ENCODE assay signal across 11 cellular contexts in the genomic region with DNA sequence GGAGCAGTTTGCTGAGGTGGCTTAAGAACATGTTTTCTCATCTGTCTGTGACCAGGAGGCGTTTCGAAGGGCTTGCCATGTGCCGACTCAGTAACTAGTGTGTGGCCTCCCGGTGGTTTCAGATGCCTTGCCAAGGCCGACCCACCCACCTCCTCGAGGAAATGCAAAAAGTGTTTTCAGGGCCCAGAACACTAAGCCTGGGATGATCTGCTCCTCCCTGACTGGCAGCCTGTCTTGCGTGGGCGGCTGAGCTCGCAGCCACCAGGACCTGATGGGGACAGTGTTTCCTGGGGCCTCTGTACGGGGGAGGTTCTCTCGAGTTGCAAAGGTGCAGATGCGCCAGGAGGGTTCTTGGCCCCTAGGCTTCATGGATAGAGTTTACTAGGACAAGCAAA.
DNase-seq lines count a peak whose midpoint lies in the region; ATAC-seq and TF ChIP-seq lines count a peak whose summit lies in the region.
"Had no signal": no experiment of that assay in that cellular context is flagged by ENCODE, and none has a peak within 500 bp of the region (broad histone marks: within the 10 kb centered on the region; RNA-seq: fewer than 3 reads in every experiment).

No MANE protein-coding gene starts in this region.

- POLR2A ChIA-PET in GM10248 (lab: Yijun Ruan, JAX), result no interaction called here

- TF ChIP-seq CTCF in heart right ventricle (IDR thresholded peaks at IDR 0.05), result no peak
- no peak for TF ChIP-seq CTCF in left ventricle myocardium inferior (IDR thresholded peaks at IDR 0.05; ENCODE audit: borderline replicate concordance)
- no peak for TF ChIP-seq CTCF in GM10248 (IDR thresholded peaks at IDR 0.05; ENCODE audit: control extremely low read depth, extremely low read depth, low read depth, missing control alignments)

- CTCF ChIA-PET in GM10248 (lab: Yijun Ruan, JAX), result interaction anchor here (1.5 kb wide), 1 partner anchor 16 kb away, joined by 3 read pairs; no protein-coding TSS in a partner anchor

- no peaks in the 10 kb centered on the region for H3K36me3 ChIP-seq in heart right ventricle
- no peaks in the 10 kb centered on the region for H3K36me3 ChIP-seq in left ventricle myocardium inferior
- H3K36me3 ChIP-seq in mucosa of rectum (ENCODE audit: control insufficient read depth in 2 of 2, insufficient read depth in 2 of 2, low read length in 2 of 2), result no peaks in the 10 kb centered on the region
- H3K36me3 ChIP-seq: upper lobe of left lung had no signal

- intact Hi-C loops in heart right ventricle (cut with DNase I) (no loop called here), left ventricle myocardium inferior (cut with micrococcal nuclease) (no loop called here)

- H3K27ac ChIP-seq in heart right ventricle (peak overlapping the region in 3 of 10 donors; percentile 14 to 58 (median 24)), left ventricle myocardium inferior (replicated peaks) (no peak overlapping the region), mucosa of rectum (ENCODE audit: low read depth in 2 of 2, low read length in 2 of 2) (peak overlapping the region; percentile 48 to 62)
- H3K27ac ChIP-seq: upper lobe of left lung had no signal

- H3K9ac ChIP-seq in mucosa of rectum (ENCODE audit: low read depth in 1 of 2, low read length in 2 of 2), result no peak overlapping the region

- H3K9me3 ChIP-seq in heart right ventricle (no peaks in the 10 kb centered on the region), left ventricle myocardium inferior (replicated peaks) (no peaks in the 10 kb centered on the region), mucosa of rectum (ENCODE audit: control insufficient read depth in 2 of 2, low read length in 2 of 2) (no peaks in the 10 kb centered on the region)
- H3K9me3 ChIP-seq: upper lobe of left lung had no signal

- WGBS in heart right ventricle, 2 donors, result 54 to 55% methylated on average over 12 of the region's 12 CpGs

- DNase-seq in heart right ventricle (peak in 1 of 2 donors; percentile 24), left ventricle myocardium inferior (no peak), cerebellum (ENCODE audit: low spot score) (peak; percentile 40), GM10248 (ENCODE audit: extremely low spot score) (no peak), NCI-H524 treated with DMSO at 0.1 percent for 48 hours (lab: John Stamatoyannopoulos, UW) (no peak)
- DNase-seq: activated gamma-delta T cell treated with Interleukin-2 at 50 U/mL for 16 hours; stimulated activated CD4-positive, alpha-beta T cell treated with anti-CD3 and anti-CD28 coated beads, Interleukin-2, amount 100 ng/mL, for 24 hours; upper lobe of left lung had no signal

- peak overlapping the region in 3 of 10 donors; percentile 13 to 30 (median 14) for H3K4me3 ChIP-seq in heart right ventricle
- no peak overlapping the region for H3K4me3 ChIP-seq in left ventricle myocardium inferior
- peak overlapping the region in 1 of 2 donors; percentile 40 for H3K4me3 ChIP-seq in mucosa of rectum (ENCODE audit: low read length in 2 of 2)
- H3K4me3 ChIP-seq: upper lobe of left lung had no signal

- H3K27me3 ChIP-seq in heart right ventricle (peaks cover 0 to 25% (median 3%) of the 10 kb centered on the region in 7 donors), left ventricle myocardium inferior (ENCODE audit: low read depth) (peaks cover 33% of the 10 kb centered on the region), mucosa of rectum (ENCODE audit: control insufficient read depth in 2 of 2, insufficient read depth in 2 of 2, low read length in 2 of 2) (peaks cover 0 to 5% of the 10 kb centered on the region in 2 donors)
- H3K27me3 ChIP-seq: upper lobe of left lung had no signal

- peaks cover 0 to 19% (median 2%) of the 10 kb centered on the region in 9 donors for H3K4me1 ChIP-seq in heart right ventricle
- peaks cover 8% of the 10 kb centered on the region for H3K4me1 ChIP-seq in left ventricle myocardium inferior
- H3K4me1 ChIP-seq in mucosa of rectum (ENCODE audit: control insufficient read depth in 2 of 2, insufficient read depth in 2 of 2, low read length in 2 of 2), result no peaks in the 10 kb centered on the region

- peak in 7 of 8 donors; percentile 13 to 46 (median 31) for ATAC-seq in heart right ventricle
- ATAC-seq in HG02763 (IDR thresholded peaks at IDR 0.05; ENCODE audit: unreplicated experiment), result no peak
- no peak for ATAC-seq in HG02970 (IDR thresholded peaks at IDR 0.05; ENCODE audit: low FRiP score, unreplicated experiment)

Comparison
In these comparisons a context has a peak if more than half of its experiments do, and no peak if none do; other contexts are left out.
1. ATAC-seq: peak in heart right ventricle (7 of 8); none in HG02763 (single experiment) and HG02970 (single experiment).